Comparison of ENCODE assay signal across 1 cellular context in the genomic region with DNA sequence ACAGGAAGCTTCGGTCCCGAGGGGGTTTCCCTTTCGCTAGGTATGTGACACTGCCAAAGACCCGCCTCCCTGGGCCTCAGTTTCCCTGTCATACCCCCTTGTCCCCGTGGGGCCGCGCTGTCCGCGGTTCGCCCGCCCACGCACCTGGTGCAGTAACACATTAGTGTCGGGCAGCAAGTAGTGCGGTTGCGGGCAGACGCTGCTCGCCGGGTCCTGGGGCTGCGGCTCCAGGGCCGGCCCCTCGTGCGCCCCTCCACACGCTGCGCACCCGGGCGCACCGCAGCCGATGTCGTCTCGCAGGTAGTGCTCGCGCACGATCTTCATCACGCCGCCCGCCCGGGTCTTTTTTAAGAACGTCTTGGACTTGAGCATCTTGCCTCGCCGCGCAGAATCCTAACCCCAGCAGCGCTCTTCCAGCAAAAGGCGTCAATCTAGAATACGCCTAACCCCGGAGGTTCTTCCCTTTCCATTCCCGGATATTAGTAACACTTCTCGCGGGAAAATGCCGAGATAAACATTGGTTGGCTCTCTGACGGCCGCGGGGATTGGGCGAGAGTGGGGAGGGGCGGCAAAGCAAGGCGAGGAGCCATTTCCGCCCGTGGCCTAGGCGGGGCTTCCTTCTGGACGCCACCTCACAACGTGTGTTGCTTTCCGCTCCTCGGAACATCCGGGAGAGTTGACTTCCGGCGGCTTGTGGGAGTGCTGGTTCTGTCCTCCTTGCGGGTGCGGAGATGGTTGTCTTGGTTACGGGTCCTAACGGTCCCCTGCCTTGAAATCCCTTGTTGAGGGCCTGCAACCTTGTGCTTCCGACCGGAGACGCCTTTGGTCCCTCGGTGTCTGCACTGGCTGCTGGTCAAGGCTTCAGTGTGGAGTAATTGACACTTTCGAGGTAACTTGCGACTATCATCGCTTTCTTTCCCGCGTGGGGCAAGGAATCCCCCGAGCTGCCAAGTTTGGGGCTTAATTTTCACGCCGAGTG.
TF ChIP-seq lines count a peak whose summit lies in the region.

A gene with protein sequence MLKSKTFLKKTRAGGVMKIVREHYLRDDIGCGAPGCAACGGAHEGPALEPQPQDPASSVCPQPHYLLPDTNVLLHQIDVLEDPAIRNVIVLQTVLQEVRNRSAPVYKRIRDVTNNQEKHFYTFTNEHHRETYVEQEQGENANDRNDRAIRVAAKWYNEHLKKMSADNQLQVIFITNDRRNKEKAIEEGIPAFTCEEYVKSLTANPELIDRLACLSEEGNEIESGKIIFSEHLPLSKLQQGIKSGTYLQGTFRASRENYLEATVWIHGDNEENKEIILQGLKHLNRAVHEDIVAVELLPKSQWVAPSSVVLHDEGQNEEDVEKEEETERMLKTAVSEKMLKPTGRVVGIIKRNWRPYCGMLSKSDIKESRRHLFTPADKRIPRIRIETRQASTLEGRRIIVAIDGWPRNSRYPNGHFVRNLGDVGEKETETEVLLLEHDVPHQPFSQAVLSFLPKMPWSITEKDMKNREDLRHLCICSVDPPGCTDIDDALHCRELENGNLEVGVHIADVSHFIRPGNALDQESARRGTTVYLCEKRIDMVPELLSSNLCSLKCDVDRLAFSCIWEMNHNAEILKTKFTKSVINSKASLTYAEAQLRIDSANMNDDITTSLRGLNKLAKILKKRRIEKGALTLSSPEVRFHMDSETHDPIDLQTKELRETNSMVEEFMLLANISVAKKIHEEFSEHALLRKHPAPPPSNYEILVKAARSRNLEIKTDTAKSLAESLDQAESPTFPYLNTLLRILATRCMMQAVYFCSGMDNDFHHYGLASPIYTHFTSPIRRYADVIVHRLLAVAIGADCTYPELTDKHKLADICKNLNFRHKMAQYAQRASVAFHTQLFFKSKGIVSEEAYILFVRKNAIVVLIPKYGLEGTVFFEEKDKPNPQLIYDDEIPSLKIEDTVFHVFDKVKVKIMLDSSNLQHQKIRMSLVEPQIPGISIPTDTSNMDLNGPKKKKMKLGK (minus strand): TSS at position 440 of the 979 bp plus-strand sequence. CDS start 68 bp downstream, at position 372.
A gene with protein sequence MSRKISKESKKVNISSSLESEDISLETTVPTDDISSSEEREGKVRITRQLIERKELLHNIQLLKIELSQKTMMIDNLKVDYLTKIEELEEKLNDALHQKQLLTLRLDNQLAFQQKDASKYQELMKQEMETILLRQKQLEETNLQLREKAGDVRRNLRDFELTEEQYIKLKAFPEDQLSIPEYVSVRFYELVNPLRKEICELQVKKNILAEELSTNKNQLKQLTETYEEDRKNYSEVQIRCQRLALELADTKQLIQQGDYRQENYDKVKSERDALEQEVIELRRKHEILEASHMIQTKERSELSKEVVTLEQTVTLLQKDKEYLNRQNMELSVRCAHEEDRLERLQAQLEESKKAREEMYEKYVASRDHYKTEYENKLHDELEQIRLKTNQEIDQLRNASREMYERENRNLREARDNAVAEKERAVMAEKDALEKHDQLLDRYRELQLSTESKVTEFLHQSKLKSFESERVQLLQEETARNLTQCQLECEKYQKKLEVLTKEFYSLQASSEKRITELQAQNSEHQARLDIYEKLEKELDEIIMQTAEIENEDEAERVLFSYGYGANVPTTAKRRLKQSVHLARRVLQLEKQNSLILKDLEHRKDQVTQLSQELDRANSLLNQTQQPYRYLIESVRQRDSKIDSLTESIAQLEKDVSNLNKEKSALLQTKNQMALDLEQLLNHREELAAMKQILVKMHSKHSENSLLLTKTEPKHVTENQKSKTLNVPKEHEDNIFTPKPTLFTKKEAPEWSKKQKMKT (plus strand): TSS at position 673 of the 979 bp plus-strand sequence. CDS start 1,337 bp downstream, outside the sequence.

TF ChIP-seq in HepG2, 621 proteins besides CTCF, POLR2A, EP300 and RAD21 (continued from another document and continues in another):
- TF ChIP-seq, protein P1, sequence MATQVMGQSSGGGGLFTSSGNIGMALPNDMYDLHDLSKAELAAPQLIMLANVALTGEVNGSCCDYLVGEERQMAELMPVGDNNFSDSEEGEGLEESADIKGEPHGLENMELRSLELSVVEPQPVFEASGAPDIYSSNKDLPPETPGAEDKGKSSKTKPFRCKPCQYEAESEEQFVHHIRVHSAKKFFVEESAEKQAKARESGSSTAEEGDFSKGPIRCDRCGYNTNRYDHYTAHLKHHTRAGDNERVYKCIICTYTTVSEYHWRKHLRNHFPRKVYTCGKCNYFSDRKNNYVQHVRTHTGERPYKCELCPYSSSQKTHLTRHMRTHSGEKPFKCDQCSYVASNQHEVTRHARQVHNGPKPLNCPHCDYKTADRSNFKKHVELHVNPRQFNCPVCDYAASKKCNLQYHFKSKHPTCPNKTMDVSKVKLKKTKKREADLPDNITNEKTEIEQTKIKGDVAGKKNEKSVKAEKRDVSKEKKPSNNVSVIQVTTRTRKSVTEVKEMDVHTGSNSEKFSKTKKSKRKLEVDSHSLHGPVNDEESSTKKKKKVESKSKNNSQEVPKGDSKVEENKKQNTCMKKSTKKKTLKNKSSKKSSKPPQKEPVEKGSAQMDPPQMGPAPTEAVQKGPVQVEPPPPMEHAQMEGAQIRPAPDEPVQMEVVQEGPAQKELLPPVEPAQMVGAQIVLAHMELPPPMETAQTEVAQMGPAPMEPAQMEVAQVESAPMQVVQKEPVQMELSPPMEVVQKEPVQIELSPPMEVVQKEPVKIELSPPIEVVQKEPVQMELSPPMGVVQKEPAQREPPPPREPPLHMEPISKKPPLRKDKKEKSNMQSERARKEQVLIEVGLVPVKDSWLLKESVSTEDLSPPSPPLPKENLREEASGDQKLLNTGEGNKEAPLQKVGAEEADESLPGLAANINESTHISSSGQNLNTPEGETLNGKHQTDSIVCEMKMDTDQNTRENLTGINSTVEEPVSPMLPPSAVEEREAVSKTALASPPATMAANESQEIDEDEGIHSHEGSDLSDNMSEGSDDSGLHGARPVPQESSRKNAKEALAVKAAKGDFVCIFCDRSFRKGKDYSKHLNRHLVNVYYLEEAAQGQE (IDR thresholded peaks at IDR 0.05; ENCODE audit: borderline replicate concordance in 1 of 2, low read depth in 1 of 2, low read length in 2 of 2): no peak
- no peak for TF ChIP-seq HES4 (CRISPR knock-in tag; IDR thresholded peaks at IDR 0.05; ENCODE audit: borderline replicate concordance)
- no peak for TF ChIP-seq ZNF263 (CRISPR knock-in tag; IDR thresholded peaks at IDR 0.05)
- no peak; the same call in 1 of the 2 replicates for TF ChIP-seq TBP (CRISPR knock-in tag; IDR thresholded peaks at IDR 0.05)
- TF ChIP-seq PLRG1 (conservative IDR thresholded peaks at IDR 0.05): no peak
- TF ChIP-seq YY1 (IDR thresholded peaks at IDR 0.05; ENCODE audit: insufficient read depth, insufficient replicate concordance, low read depth, low read length): peak; percentile 50
- TF ChIP-seq TAF15 (IDR thresholded peaks at IDR 0.05; ENCODE audit: low read depth, low read length, poor library complexity, severe bottlenecking): no peak
- no peak; the same call in 1 of the 2 replicates for TF ChIP-seq ZNF891 (CRISPR knock-in tag; IDR thresholded peaks at IDR 0.05)
- TF ChIP-seq ZNF296 (CRISPR knock-in tag; conservative IDR thresholded peaks at IDR 0.05): no peak
- TF ChIP-seq, protein P2, sequence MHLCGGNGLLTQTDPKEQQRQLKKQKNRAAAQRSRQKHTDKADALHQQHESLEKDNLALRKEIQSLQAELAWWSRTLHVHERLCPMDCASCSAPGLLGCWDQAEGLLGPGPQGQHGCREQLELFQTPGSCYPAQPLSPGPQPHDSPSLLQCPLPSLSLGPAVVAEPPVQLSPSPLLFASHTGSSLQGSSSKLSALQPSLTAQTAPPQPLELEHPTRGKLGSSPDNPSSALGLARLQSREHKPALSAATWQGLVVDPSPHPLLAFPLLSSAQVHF (CRISPR knock-in tag; IDR thresholded peaks at IDR 0.05): no peak
- TF ChIP-seq PAF1 (CRISPR knock-in tag; IDR thresholded peaks at IDR 0.05): no peak
- TF ChIP-seq, protein P3, sequence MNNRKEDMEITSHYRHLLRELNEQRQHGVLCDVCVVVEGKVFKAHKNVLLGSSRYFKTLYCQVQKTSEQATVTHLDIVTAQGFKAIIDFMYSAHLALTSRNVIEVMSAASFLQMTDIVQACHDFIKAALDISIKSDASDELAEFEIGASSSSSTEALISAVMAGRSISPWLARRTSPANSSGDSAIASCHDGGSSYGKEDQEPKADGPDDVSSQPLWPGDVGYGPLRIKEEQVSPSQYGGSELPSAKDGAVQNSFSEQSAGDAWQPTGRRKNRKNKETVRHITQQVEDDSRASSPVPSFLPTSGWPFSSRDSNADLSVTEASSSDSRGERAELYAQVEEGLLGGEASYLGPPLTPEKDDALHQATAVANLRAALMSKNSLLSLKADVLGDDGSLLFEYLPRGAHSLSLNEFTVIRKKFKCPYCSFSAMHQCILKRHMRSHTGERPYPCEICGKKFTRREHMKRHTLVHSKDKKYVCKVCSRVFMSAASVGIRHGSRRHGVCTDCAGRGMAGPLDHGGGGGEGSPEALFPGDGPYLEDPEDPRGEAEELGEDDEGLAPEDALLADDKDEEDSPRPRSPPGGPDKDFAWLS (CRISPR knock-in tag; IDR thresholded peaks at IDR 0.05; ENCODE audit: borderline replicate concordance): no peak
- no peak for TF ChIP-seq RARA (CRISPR knock-in tag; IDR thresholded peaks at IDR 0.05)
- TF ChIP-seq ZNF589 (CRISPR knock-in tag; conservative IDR thresholded peaks at IDR 0.05): no peak
- TF ChIP-seq SAFB2 (CRISPR knock-in tag; IDR thresholded peaks at IDR 0.05; ENCODE audit: borderline replicate concordance, low read depth): no peak; the same call in 1 of the 2 replicates
- no peak for TF ChIP-seq ZFP41 (CRISPR knock-in tag; IDR thresholded peaks at IDR 0.05; ENCODE audit: borderline replicate concordance)
- TF ChIP-seq, protein P4, sequence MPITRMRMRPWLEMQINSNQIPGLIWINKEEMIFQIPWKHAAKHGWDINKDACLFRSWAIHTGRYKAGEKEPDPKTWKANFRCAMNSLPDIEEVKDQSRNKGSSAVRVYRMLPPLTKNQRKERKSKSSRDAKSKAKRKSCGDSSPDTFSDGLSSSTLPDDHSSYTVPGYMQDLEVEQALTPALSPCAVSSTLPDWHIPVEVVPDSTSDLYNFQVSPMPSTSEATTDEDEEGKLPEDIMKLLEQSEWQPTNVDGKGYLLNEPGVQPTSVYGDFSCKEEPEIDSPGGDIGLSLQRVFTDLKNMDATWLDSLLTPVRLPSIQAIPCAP (CRISPR knock-in tag; IDR thresholded peaks at IDR 0.05; ENCODE audit: low read depth): no peak
- TF ChIP-seq, protein P5, sequence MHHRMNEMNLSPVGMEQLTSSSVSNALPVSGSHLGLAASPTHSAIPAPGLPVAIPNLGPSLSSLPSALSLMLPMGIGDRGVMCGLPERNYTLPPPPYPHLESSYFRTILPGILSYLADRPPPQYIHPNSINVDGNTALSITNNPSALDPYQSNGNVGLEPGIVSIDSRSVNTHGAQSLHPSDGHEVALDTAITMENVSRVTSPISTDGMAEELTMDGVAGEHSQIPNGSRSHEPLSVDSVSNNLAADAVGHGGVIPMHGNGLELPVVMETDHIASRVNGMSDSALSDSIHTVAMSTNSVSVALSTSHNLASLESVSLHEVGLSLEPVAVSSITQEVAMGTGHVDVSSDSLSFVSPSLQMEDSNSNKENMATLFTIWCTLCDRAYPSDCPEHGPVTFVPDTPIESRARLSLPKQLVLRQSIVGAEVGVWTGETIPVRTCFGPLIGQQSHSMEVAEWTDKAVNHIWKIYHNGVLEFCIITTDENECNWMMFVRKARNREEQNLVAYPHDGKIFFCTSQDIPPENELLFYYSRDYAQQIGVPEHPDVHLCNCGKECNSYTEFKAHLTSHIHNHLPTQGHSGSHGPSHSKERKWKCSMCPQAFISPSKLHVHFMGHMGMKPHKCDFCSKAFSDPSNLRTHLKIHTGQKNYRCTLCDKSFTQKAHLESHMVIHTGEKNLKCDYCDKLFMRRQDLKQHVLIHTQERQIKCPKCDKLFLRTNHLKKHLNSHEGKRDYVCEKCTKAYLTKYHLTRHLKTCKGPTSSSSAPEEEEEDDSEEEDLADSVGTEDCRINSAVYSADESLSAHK (CRISPR knock-in tag; IDR thresholded peaks at IDR 0.05; ENCODE audit: borderline replicate concordance): no peak
- no peak for TF ChIP-seq RELA (CRISPR knock-in tag; IDR thresholded peaks at IDR 0.05)
- TF ChIP-seq SATB2 (CRISPR knock-in tag; IDR thresholded peaks at IDR 0.05): no peak
- no peak for TF ChIP-seq JUN (CRISPR knock-in tag; IDR thresholded peaks at IDR 0.05)
- TF ChIP-seq ZNF746 (CRISPR knock-in tag; IDR thresholded peaks at IDR 0.05): no peak
- TF ChIP-seq ZBTB20 (CRISPR knock-in tag; IDR thresholded peaks at IDR 0.05; ENCODE audit: borderline replicate concordance, low read depth): 0 out of 2 replicates have a peak, but pooled peaks have one; percentile 48
- no peak for TF ChIP-seq ATF7 (IDR thresholded peaks at IDR 0.05)
- no peak for TF ChIP-seq ATF7 (CRISPR knock-in tag; IDR thresholded peaks at IDR 0.05)
- peak; percentile 25; the same call in 1 of the 2 replicates for TF ChIP-seq ZFP90 (CRISPR knock-in tag; IDR thresholded peaks at IDR 0.05; ENCODE audit: borderline replicate concordance)
- no peak for TF ChIP-seq KDM1A (CRISPR knock-in tag; IDR thresholded peaks at IDR 0.05)
- 0 out of 2 replicates have a peak, but pooled peaks have one; percentile 7 for TF ChIP-seq ZNF747 (CRISPR knock-in tag; IDR thresholded peaks at IDR 0.05; ENCODE audit: borderline replicate concordance)
- peak; percentile 88 for TF ChIP-seq HNRNPLL (IDR thresholded peaks at IDR 0.05; ENCODE audit: low read depth, low read length, poor library complexity, severe bottlenecking)
- TF ChIP-seq, protein P6, sequence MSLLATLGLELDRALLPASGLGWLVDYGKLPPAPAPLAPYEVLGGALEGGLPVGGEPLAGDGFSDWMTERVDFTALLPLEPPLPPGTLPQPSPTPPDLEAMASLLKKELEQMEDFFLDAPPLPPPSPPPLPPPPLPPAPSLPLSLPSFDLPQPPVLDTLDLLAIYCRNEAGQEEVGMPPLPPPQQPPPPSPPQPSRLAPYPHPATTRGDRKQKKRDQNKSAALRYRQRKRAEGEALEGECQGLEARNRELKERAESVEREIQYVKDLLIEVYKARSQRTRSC (CRISPR knock-in tag; IDR thresholded peaks at IDR 0.05; ENCODE audit: low read depth): no peak
- TF ChIP-seq ZFAT (CRISPR knock-in tag; conservative IDR thresholded peaks at IDR 0.05): no peak; the same call in 1 of the 2 replicates
- TF ChIP-seq, protein P7, sequence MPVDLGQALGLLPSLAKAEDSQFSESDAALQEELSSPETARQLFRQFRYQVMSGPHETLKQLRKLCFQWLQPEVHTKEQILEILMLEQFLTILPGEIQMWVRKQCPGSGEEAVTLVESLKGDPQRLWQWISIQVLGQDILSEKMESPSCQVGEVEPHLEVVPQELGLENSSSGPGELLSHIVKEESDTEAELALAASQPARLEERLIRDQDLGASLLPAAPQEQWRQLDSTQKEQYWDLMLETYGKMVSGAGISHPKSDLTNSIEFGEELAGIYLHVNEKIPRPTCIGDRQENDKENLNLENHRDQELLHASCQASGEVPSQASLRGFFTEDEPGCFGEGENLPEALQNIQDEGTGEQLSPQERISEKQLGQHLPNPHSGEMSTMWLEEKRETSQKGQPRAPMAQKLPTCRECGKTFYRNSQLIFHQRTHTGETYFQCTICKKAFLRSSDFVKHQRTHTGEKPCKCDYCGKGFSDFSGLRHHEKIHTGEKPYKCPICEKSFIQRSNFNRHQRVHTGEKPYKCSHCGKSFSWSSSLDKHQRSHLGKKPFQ (CRISPR knock-in tag; IDR thresholded peaks at IDR 0.05; ENCODE audit: insufficient replicate concordance): no peak
- peak; percentile 67; the same call in 1 of the 2 replicates for TF ChIP-seq ZNF264 (CRISPR knock-in tag; IDR thresholded peaks at IDR 0.05)
- TF ChIP-seq, protein P8, sequence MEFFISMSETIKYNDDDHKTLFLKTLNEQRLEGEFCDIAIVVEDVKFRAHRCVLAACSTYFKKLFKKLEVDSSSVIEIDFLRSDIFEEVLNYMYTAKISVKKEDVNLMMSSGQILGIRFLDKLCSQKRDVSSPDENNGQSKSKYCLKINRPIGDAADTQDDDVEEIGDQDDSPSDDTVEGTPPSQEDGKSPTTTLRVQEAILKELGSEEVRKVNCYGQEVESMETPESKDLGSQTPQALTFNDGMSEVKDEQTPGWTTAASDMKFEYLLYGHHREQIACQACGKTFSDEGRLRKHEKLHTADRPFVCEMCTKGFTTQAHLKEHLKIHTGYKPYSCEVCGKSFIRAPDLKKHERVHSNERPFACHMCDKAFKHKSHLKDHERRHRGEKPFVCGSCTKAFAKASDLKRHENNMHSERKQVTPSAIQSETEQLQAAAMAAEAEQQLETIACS (CRISPR knock-in tag; IDR thresholded peaks at IDR 0.05): no peak
- no peak for TF ChIP-seq ZC3H13 (CRISPR knock-in tag; IDR thresholded peaks at IDR 0.05)
